Comparison of ENCODE assay signal across 37 cellular contexts in the genomic region with DNA sequence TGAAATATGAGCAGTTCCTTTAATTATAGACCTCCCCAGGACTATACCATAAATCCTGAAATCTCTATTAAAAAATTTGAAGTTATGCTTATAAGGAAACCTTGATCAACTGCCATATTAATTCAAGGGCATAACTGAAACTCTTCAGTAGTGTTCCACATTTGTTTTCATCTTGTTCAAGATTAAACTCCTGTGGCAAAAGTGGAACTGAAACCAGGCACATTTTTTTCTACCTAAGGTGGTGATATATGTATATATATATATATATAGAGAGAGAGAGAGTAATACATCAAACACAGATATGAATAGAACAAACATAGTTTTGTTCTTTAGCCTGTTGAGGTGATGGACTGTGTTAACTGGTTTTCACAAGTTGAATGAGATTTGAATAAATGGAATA.
"Had no signal": no experiment of that assay in that cellular context is flagged by ENCODE, and none has a peak within 500 bp of the region (broad histone marks: within the 10 kb centered on the region; RNA-seq: fewer than 3 reads in every experiment).

No MANE protein-coding gene starts in this region.

- DNase-seq: Karpas-422, KBM-7, MG63, MV-4-11, NCI-H1048, NCI-H1092 treated with DMSO at 0.1 percent for 48 hours, NCI-H1105 treated with DMSO at 0.1 percent for 48 hours, NCI-H1417, NCI-H1436, NCI-H146, NCI-H1694, NCI-H187, NCI-H1930, NCI-H2029 treated with DMSO at 0.1 percent for 48 hours, NCI-H2081 treated with DMSO at 0.1 percent for 48 hours, NCI-H2107, NCI-H2171, NCI-H226, NCI-H446 treated with DMSO at 0.1 percent for 48 hours, NCI-H510A, NCI-H524, NCI-H526, NCI-H69, NCI-H748 treated with DMSO at 0.1 percent for 48 hours, NCI-H82, OCI-M1, PC-3, Peyer's patch, SHP77, SIG-M5, SJCRH30, T-cell had no signal

- H3K27ac Mint-ChIP-seq: T-cell had no signal

- H3K9ac ChIP-seq: KMS-11 had no signal

- H3K4me1 Mint-ChIP-seq: T-cell had no signal

- H3K4me3 Mint-ChIP-seq: T-cell had no signal

- H3K36me3 Mint-ChIP-seq: T-cell had no signal

- H3K4me2 ChIP-seq: KMS-11 had no signal

- H3K27me3 ChIP-seq: MG63, Peyer's patch, SJCRH30 had no signal

- H3K4me1 ChIP-seq: Peyer's patch, SJCRH30 had no signal

- H3K9me3 ChIP-seq: MG63, Peyer's patch, SJCRH30 had no signal

- H3K36me3 ChIP-seq: MG63, Peyer's patch, SJCRH30 had no signal

- H3K27ac ChIP-seq: KMS-11, Peyer's patch, RWPE1, SJCRH30, SK-N-MC had no signal

- H3K4me3 ChIP-seq: MG63, Peyer's patch, SJCRH30, SK-N-MC had no signal

- ATAC-seq: PC-3, Right ventricle myocardium inferior, SK-N-SH treated with all-trans-retinoic acid at 6 μM for 48 hours, T-cell had no signal
